Comparison of ENCODE assay signal across 12 cellular contexts in genomic region chr9:92965759-92966517, GRCh38. TPM values are rescaled to one million over a fixed set of nuclear protein-coding genes. Genes with fewer than 3 reads are reported as not detected.
A peak's percentile ranks its signal among the peaks of the same experiment; 100 is the strongest.
DNase-seq lines count a peak whose midpoint lies in the region; ATAC-seq and TF ChIP-seq lines count a peak whose summit lies in the region.
"Had no signal": no experiment of that assay in that cellular context is flagged by ENCODE, and none has a peak within 500 bp of the region (broad histone marks: within the 10 kb centered on the region; RNA-seq: fewer than 3 reads in every experiment).

No MANE protein-coding gene starts in this region.

- H3K27ac ChIP-seq in Peyer's patch = peak overlapping the region; percentile 87 to 94 (median 90)
- no peak overlapping the region for H3K27ac ChIP-seq in esophagus muscularis mucosa (replicated peaks in 1 of 4)
- no peak overlapping the region for H3K27ac ChIP-seq in RWPE1
- H3K27ac ChIP-seq: 22Rv1, cardiac muscle cell had no signal

- DNase-seq in T-helper 1 cell = no peak
- peak in 1 of 3 donors; percentile 47 for DNase-seq in Peyer's patch
- no peak for DNase-seq in esophagus muscularis mucosa (ENCODE audit: extremely low spot score)
- DNase-seq in stimulated activated naive B cell treated with anti-CD40 and anti-IgM and Interleukin-4, amounts not matched to agents 10 μg/mL and 1 μg/mL and 100 μg/mL, for 72 hours = no peak
- no peak for DNase-seq in RWPE1 (ENCODE audit: low spot score)
- DNase-seq in NCI-H1417 (lab: John Stamatoyannopoulos, UW) = no peak
- DNase-seq: NCI-H1694 treated with DMSO at 0.1 percent for 48 hours had no signal

- no peak for ATAC-seq in stimulated activated naive B cell treated with anti-CD40 and anti-IgM and Interleukin-4, amounts not matched to agents 10 μg/mL and 1 μg/mL and 100 μg/mL, for 72 hours (replicated peaks)
- no peak for ATAC-seq in HG03175 (IDR thresholded peaks at IDR 0.05; ENCODE audit: unreplicated experiment)

- H3K27ac Mint-ChIP-seq in T-helper 1 cell treated with Interleukin-12 subunit alpha and Interleukin-12 subunit beta and Interleukin-4 antibody, amounts not matched to agents 30 μg/mL and 1 μg/mL, for 36 hours = peak overlapping the region; percentile 100
- peak overlapping the region; percentile 98 for H3K27ac Mint-ChIP-seq in stimulated activated naive B cell treated with anti-CD40 and anti-IgM and Interleukin-4, amounts not matched to agents 10 μg/mL and 1 μg/mL and 100 μg/mL, for 72 hours

- peaks cover 10% of the 10 kb centered on the region for H3K9me3 Mint-ChIP-seq in T-helper 1 cell treated with Interleukin-12 subunit alpha and Interleukin-12 subunit beta and Interleukin-4 antibody, amounts not matched to agents 30 μg/mL and 1 μg/mL, for 36 hours
- peaks cover 0 to 7% of the 10 kb centered on the region in 2 donors for H3K9me3 Mint-ChIP-seq in stimulated activated naive B cell treated with anti-CD40 and anti-IgM and Interleukin-4, amounts not matched to agents 10 μg/mL and 1 μg/mL and 100 μg/mL, for 72 hours

- POLR2A ChIA-PET in RWPE1 (lab: Yijun Ruan, JAX; ENCODE audit: low non-redundant PET) = no interaction called here

- intact Hi-C loops in esophagus muscularis mucosa (cut with DNase I) = no loop called here

- TF ChIP-seq CTCF in Peyer's patch (IDR thresholded peaks at IDR 0.05) (no peak), esophagus muscularis mucosa (IDR thresholded peaks at IDR 0.05) (no peak), RWPE1 (conservative IDR thresholded peaks at IDR 0.05; ENCODE audit: low read depth) (no peak)

- H3K36me3 Mint-ChIP-seq in T-helper 1 cell treated with Interleukin-12 subunit alpha and Interleukin-12 subunit beta and Interleukin-4 antibody, amounts not matched to agents 30 μg/mL and 1 μg/mL, for 36 hours (ENCODE audit: low read depth) = peaks cover 49% of the 10 kb centered on the region
- H3K36me3 Mint-ChIP-seq in stimulated activated naive B cell treated with anti-CD40 and anti-IgM and Interleukin-4, amounts not matched to agents 10 μg/mL and 1 μg/mL and 100 μg/mL, for 72 hours = peaks cover 5 to 20% of the 10 kb centered on the region in 2 donors

- H3K36me3 ChIP-seq in Peyer's patch (no peaks in the 10 kb centered on the region), esophagus muscularis mucosa (no peaks in the 10 kb centered on the region)
- H3K36me3 ChIP-seq: cardiac muscle cell had no signal

- H3K4me1 ChIP-seq in Peyer's patch (peaks cover 0 to 40% (median 8%) of the 10 kb centered on the region in 4 donors), esophagus muscularis mucosa (peaks cover 0 to 8% (median 3%) of the 10 kb centered on the region in 4 donors)

- no peaks in the 10 kb centered on the region for H3K27me3 ChIP-seq in Peyer's patch
- no peaks in the 10 kb centered on the region for H3K27me3 ChIP-seq in esophagus muscularis mucosa

- H3K4me3 Mint-ChIP-seq in T-helper 1 cell treated with Interleukin-12 subunit alpha and Interleukin-12 subunit beta and Interleukin-4 antibody, amounts not matched to agents 30 μg/mL and 1 μg/mL, for 36 hours = peak overlapping the region; percentile 96
- peak overlapping the region; percentile 93 to 97 for H3K4me3 Mint-ChIP-seq in stimulated activated naive B cell treated with anti-CD40 and anti-IgM and Interleukin-4, amounts not matched to agents 10 μg/mL and 1 μg/mL and 100 μg/mL, for 72 hours

- CTCF ChIA-PET in RWPE1 (lab: Yijun Ruan, JAX) = interaction anchor here (0.7 kb wide), 1 partner anchor 11 kb away, joined by 4 read pairs; no protein-coding TSS in a partner anchor

- no peaks in the 10 kb centered on the region for H3K27me3 Mint-ChIP-seq in T-helper 1 cell treated with Interleukin-12 subunit alpha and Interleukin-12 subunit beta and Interleukin-4 antibody, amounts not matched to agents 30 μg/mL and 1 μg/mL, for 36 hours (ENCODE audit: low read depth)
- no peaks in the 10 kb centered on the region for H3K27me3 Mint-ChIP-seq in stimulated activated naive B cell treated with anti-CD40 and anti-IgM and Interleukin-4, amounts not matched to agents 10 μg/mL and 1 μg/mL and 100 μg/mL, for 72 hours

- H3K9me3 ChIP-seq in Peyer's patch (no peaks in the 10 kb centered on the region), esophagus muscularis mucosa (peaks cover 0 to 9% (median 2%) of the 10 kb centered on the region in 4 donors)

- TF ChIP-seq POLR2A in Peyer's patch (IDR thresholded peaks at IDR 0.05) = no peak
- no peak for TF ChIP-seq POLR2A in esophagus muscularis mucosa (IDR thresholded peaks at IDR 0.05; ENCODE audit: low read depth)

- WGBS in esophagus muscularis mucosa = 69% methylated on average over 16 of the region's 17 CpGs

- no peak for TF ChIP-seq EP300 in esophagus muscularis mucosa (IDR thresholded peaks at IDR 0.05)

- H3K4me3 ChIP-seq in Peyer's patch (peak overlapping the region; percentile 50 to 71 (median 59)), esophagus muscularis mucosa (peak overlapping the region; percentile 32 to 52 (median 37))
- H3K4me3 ChIP-seq: cardiac muscle cell had no signal

- peaks cover 64% of the 10 kb centered on the region for H3K4me1 Mint-ChIP-seq in T-helper 1 cell treated with Interleukin-12 subunit alpha and Interleukin-12 subunit beta and Interleukin-4 antibody, amounts not matched to agents 30 μg/mL and 1 μg/mL, for 36 hours (ENCODE audit: low read depth)
- H3K4me1 Mint-ChIP-seq in stimulated activated naive B cell treated with anti-CD40 and anti-IgM and Interleukin-4, amounts not matched to agents 10 μg/mL and 1 μg/mL and 100 μg/mL, for 72 hours = peaks cover 58 to 95% of the 10 kb centered on the region in 2 donors

RNA-seq across cellular contexts. Expression of gene FGD3, which starts 18.6 kb away (rescaled TPM):
- 10 to 100 TPM in 1 of 4 donors, 1 to 10 TPM in 3; 4.6 to 48.7 (median 7.8) TPM for total RNA-seq in Peyer's patch
- 1 to 10 TPM; 4.3 to 5.1 (median 4.9) TPM for total RNA-seq in esophagus muscularis mucosa
- total RNA-seq: lung microvascular endothelial cell had no signal

Comparison
In these comparisons a context has a peak if more than half of its experiments do, and no peak if none do; other contexts are left out.
1. H3K27ac ChIP-seq: peak in Peyer's patch (4 of 4); none in esophagus muscularis mucosa (0 of 4) and RWPE1 (single experiment).